Comparison of ENCODE assay signal across 1 cellular context in the genomic region with DNA sequence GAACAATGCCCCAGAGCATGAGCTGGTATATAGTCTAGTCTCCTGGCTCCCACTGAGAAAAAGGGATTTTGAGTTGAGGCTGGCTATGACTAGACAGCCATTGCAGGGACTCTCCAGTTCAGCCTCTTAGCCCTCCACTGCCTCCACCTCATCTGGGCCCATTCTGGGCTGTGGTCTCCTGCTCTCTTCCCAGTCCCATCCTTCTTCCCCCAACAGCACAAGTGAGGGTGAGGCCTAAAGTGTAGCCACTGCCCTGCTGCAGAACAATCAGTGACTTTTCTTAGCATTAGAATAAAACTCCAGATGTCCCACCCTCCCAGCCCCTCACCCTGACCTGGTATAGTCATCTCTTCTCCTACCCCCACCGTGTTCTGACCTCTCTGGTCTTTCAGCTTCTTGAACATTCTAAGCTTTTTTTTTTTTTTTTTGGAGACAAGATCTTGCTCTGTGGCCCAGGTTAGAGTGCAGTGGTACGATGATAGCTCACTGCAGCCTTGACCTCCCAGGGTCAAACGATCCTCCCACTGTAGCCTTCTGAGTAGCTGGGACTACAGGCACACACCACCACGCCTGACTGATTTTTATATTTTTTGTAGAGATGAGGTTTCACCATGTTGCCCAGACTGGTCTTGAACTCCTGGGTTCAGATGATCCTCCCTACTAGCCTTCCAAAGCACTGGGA.
TF ChIP-seq lines count a peak whose summit lies in the region.

No MANE protein-coding gene starts in this region.

TF ChIP-seq in A549, 52 proteins besides CTCF, POLR2A, EP300 and RAD21 (continued from another document):
- TF ChIP-seq HEYL (CRISPR knock-in tag; IDR thresholded peaks at IDR 0.05) (no peak), CBX2 (IDR thresholded peaks at IDR 0.05; ENCODE audit: borderline replicate concordance, low read depth) (no peak), ZSCAN20 (CRISPR knock-in tag; IDR thresholded peaks at IDR 0.05) (no peak)
- TF ChIP-seq, protein P1, sequence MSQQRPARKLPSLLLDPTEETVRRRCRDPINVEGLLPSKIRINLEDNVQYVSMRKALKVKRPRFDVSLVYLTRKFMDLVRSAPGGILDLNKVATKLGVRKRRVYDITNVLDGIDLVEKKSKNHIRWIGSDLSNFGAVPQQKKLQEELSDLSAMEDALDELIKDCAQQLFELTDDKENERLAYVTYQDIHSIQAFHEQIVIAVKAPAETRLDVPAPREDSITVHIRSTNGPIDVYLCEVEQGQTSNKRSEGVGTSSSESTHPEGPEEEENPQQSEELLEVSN (IDR thresholded peaks at IDR 0.05; ENCODE audit: borderline replicate concordance, low read depth): no peak
- TF ChIP-seq, protein P2, sequence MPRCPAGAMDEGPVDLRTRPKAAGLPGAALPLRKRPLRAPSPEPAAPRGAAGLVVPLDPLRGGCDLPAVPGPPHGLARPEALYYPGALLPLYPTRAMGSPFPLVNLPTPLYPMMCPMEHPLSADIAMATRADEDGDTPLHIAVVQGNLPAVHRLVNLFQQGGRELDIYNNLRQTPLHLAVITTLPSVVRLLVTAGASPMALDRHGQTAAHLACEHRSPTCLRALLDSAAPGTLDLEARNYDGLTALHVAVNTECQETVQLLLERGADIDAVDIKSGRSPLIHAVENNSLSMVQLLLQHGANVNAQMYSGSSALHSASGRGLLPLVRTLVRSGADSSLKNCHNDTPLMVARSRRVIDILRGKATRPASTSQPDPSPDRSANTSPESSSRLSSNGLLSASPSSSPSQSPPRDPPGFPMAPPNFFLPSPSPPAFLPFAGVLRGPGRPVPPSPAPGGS (IDR thresholded peaks at IDR 0.05): no peak
- TF ChIP-seq, protein P3, sequence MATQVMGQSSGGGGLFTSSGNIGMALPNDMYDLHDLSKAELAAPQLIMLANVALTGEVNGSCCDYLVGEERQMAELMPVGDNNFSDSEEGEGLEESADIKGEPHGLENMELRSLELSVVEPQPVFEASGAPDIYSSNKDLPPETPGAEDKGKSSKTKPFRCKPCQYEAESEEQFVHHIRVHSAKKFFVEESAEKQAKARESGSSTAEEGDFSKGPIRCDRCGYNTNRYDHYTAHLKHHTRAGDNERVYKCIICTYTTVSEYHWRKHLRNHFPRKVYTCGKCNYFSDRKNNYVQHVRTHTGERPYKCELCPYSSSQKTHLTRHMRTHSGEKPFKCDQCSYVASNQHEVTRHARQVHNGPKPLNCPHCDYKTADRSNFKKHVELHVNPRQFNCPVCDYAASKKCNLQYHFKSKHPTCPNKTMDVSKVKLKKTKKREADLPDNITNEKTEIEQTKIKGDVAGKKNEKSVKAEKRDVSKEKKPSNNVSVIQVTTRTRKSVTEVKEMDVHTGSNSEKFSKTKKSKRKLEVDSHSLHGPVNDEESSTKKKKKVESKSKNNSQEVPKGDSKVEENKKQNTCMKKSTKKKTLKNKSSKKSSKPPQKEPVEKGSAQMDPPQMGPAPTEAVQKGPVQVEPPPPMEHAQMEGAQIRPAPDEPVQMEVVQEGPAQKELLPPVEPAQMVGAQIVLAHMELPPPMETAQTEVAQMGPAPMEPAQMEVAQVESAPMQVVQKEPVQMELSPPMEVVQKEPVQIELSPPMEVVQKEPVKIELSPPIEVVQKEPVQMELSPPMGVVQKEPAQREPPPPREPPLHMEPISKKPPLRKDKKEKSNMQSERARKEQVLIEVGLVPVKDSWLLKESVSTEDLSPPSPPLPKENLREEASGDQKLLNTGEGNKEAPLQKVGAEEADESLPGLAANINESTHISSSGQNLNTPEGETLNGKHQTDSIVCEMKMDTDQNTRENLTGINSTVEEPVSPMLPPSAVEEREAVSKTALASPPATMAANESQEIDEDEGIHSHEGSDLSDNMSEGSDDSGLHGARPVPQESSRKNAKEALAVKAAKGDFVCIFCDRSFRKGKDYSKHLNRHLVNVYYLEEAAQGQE (IDR thresholded peaks at IDR 0.05): no peak
